ENCODE assay signal across 24 cellular contexts in the genomic region with DNA sequence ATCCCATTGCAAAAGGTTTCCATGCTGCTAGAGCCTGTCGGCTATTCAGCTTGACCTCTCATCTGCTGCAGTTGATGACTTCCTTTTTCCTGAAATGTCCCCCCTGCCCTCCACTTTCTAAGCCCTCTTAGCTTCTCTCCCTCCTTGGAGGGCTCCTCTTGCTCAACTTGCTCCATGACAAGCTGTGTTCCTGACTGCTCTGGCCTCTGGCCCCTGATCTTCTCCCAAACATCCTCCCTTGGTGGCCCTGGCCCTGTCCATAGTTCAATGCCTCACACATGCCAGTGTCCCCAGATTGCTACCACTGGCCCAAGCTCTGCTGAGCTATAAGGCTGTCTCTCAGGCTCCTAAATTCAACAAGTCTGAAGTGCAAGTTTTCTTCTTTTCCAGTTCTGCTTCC. TPM values are rescaled to one million over a fixed set of nuclear protein-coding genes. Genes with fewer than 3 reads are reported as not detected.
"Had no signal": no experiment of that assay in that cellular context is flagged by ENCODE, and none has a peak within 500 bp of the region (broad histone marks: within the 10 kb centered on the region; RNA-seq: fewer than 3 reads in every experiment).

No MANE protein-coding gene starts in this region.

- H3K9me3 ChIP-seq: colonic mucosa, gastrocnemius medialis, lower lobe of right lung, prostate gland, right atrium auricular region, suprapubic skin, transverse colon, upper lobe of right lung, uterus had no signal

- H3K27ac ChIP-seq: colonic mucosa, epithelial cell of prostate, gastrocnemius medialis, lower lobe of right lung, prostate gland, right atrium auricular region, sigmoid colon, suprapubic skin, transverse colon, upper lobe of right lung, uterus had no signal

- DNase-seq: colonic mucosa; effector CD8-positive, alpha-beta T cell; endodermal cell; foreskin fibroblast; gastrocnemius medialis; head of caudate nucleus; left ventricle myocardium superior; lower lobe of right lung; natural killer cell; nucleus accumbens; sigmoid colon; stimulated activated CD4-positive, alpha-beta T cell treated with anti-CD3 and anti-CD28 coated beads, Interleukin-4, amount 100 ng/mL, for 4 hours; stimulated activated naive CD4-positive, alpha-beta T cell; stimulated activated naive CD8-positive, alpha-beta T cell treated with anti-CD3 and anti-CD28 coated beads, Interleukin-15, amount 100 ng/mL, for 72 hours; transverse colon; upper lobe of right lung; uterus had no signal

- H3K27ac Mint-ChIP-seq: dendritic cell treated with granulocyte-macrophage colony-stimulating factor and Interleukin-4, amounts not matched to agents 40 ng/mL and 50 ng/mL, for 4 days; endodermal cell; natural killer cell; stimulated activated naive CD8-positive, alpha-beta T cell treated with anti-CD3 and anti-CD28 coated beads, Interleukin-15, amount 100 ng/mL, for 72 hours had no signal

- H3K9me3 Mint-ChIP-seq: natural killer cell had no signal

- H3K4me1 ChIP-seq: colonic mucosa, gastrocnemius medialis, lower lobe of right lung, prostate gland, right atrium auricular region, sigmoid colon, suprapubic skin, transverse colon, upper lobe of right lung, uterus had no signal

- H3K36me3 ChIP-seq: colonic mucosa, gastrocnemius medialis, lower lobe of right lung, prostate gland, right atrium auricular region, sigmoid colon, suprapubic skin, transverse colon, upper lobe of right lung, uterus had no signal

- H3K27me3 Mint-ChIP-seq: dendritic cell treated with granulocyte-macrophage colony-stimulating factor and Interleukin-4, amounts not matched to agents 40 ng/mL and 50 ng/mL, for 4 days; stimulated activated naive CD8-positive, alpha-beta T cell treated with anti-CD3 and anti-CD28 coated beads, Interleukin-15, amount 100 ng/mL, for 72 hours had no signal

- H3K4me3 Mint-ChIP-seq: dendritic cell treated with granulocyte-macrophage colony-stimulating factor and Interleukin-4, amounts not matched to agents 40 ng/mL and 50 ng/mL, for 4 days; endodermal cell; natural killer cell; stimulated activated naive CD8-positive, alpha-beta T cell treated with anti-CD3 and anti-CD28 coated beads, Interleukin-15, amount 100 ng/mL, for 72 hours had no signal

- ATAC-seq: esophagus mucosa; gastrocnemius medialis; left ventricle myocardium superior; lower lobe of right lung; natural killer cell; stimulated activated naive CD8-positive, alpha-beta T cell treated with anti-CD3 and anti-CD28 coated beads, Interleukin-15, amount 100 ng/mL, for 72 hours; upper lobe of right lung had no signal

- H3K36me3 Mint-ChIP-seq: natural killer cell had no signal

- H3K4me3 ChIP-seq: colonic mucosa, gastrocnemius medialis, lower lobe of right lung, prostate gland, right atrium auricular region, sigmoid colon, suprapubic skin, transverse colon, upper lobe of right lung, uterus had no signal

- H3K27me3 ChIP-seq: colonic mucosa, gastrocnemius medialis, right atrium auricular region, sigmoid colon, suprapubic skin, transverse colon, upper lobe of right lung, uterus had no signal

RNA-seq across cellular contexts. Expression of a gene that starts 29.6 kb away (rescaled TPM):
- total RNA-seq: glomerular endothelial cell, natural killer cell had no signal
